Comparison of ENCODE assay signal across 20 cellular contexts in the genomic region with DNA sequence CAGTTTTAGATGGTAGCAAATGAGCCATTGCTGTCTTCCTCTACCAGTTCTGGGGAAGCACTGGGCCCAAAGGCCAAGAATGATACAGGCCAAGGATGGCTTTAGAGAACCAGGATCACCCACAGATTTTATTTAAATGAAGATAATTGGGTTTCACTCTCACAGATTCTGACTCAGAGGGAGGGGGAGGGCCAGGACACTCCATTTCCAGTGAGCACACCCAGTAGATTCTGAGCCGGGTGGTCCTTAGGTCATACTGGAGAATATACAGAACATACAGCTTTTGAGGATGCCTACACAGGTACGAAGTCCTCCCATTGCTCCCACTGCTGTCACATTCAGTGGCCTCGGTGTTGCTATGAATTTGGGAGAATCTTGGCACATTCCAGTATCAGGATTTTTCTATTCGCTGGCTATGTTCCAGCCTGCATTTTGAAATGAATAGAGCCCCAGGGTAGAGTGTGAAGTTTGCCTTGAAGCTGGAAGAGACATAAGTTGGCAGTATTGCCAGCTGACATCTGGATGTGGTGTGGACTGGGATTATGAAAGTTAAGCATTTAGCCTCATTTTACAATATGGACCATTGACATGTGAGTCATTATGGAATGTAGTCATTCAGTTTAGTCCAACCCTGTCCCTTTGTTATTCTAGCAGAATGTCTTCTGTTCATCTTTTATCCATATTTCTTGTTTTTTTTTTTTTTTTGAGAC. TPM values are rescaled to one million over a fixed set of nuclear protein-coding genes. Genes with fewer than 3 reads are reported as not detected.
DNase-seq lines count a peak whose midpoint lies in the region; ATAC-seq and TF ChIP-seq lines count a peak whose summit lies in the region.
"Had no signal": no experiment of that assay in that cellular context is flagged by ENCODE, and none has a peak within 500 bp of the region (broad histone marks: within the 10 kb centered on the region; RNA-seq: fewer than 3 reads in every experiment).

No MANE protein-coding gene starts in this region.

- no peak overlapping the region for H3K4me2 ChIP-seq in fibroblast of lung (ENCODE audit: extremely low read depth, insufficient read depth, low read length)

- H3K9me3 Mint-ChIP-seq in MCF 10A (ENCODE audit: unreplicated experiment): no peaks in the 10 kb centered on the region
- H3K9me3 Mint-ChIP-seq: brain; naive thymus-derived CD4-positive, alpha-beta T cell had no signal

- no peak overlapping the region for H2AFZ ChIP-seq in fibroblast of lung (ENCODE audit: low read length)

- H3K36me3 Mint-ChIP-seq in MCF 10A (ENCODE audit: insufficient read depth, unreplicated experiment): peaks cover 6% of the 10 kb centered on the region
- H3K36me3 Mint-ChIP-seq: brain had no signal

- peak overlapping the region; percentile 44 for H3K27ac Mint-ChIP-seq in MCF 10A (ENCODE audit: low read depth, unreplicated experiment)
- H3K27ac Mint-ChIP-seq: brain; naive thymus-derived CD4-positive, alpha-beta T cell had no signal

- peaks cover 54% of the 10 kb centered on the region for H3K4me1 Mint-ChIP-seq in MCF 10A (ENCODE audit: insufficient read depth, unreplicated experiment)

- intact Hi-C loops in MCF 10A (cut with micrococcal nuclease) (no loop called here), breast epithelium (cut with DNase I; ENCODE audit: low total_unique reads) (no loop called here)

- H3K27me3 ChIP-seq in breast epithelium (no peaks in the 10 kb centered on the region), RWPE2 (ENCODE audit: insufficient read depth, poor library complexity, severe bottlenecking) (no peaks in the 10 kb centered on the region), fibroblast of lung (ENCODE audit: control insufficient read depth, insufficient read depth, low read length) (no peaks in the 10 kb centered on the region)
- H3K27me3 ChIP-seq: gastrocnemius medialis, upper lobe of left lung had no signal

- H3K4me3 ChIP-seq in breast epithelium (no peak overlapping the region), RWPE2 (ENCODE audit: severe bottlenecking) (no peak overlapping the region), fibroblast of lung (replicated peaks in 1 of 4; ENCODE audit: control extremely low read depth in 1 of 4, insufficient read depth in 1 of 4, low read depth in 3 of 4, low read length in 4 of 4) (no peak overlapping the region)
- H3K4me3 ChIP-seq: gastrocnemius medialis, upper lobe of left lung had no signal

- no peaks in the 10 kb centered on the region for H3K79me2 ChIP-seq in fibroblast of lung (ENCODE audit: control insufficient read depth, insufficient read depth, low read length)

- DNase-seq in MCF 10A (ENCODE audit: unreplicated experiment) (peak; percentile 68), breast epithelium (ENCODE audit: low spot score in 2 of 2) (no peak), RWPE2 (ENCODE audit: low spot score) (no peak), fibroblast of lung (ENCODE audit: low read depth in 2 of 2) (peak; percentile 32 to 69), ureter (ENCODE audit: low spot score) (no peak), pons (ENCODE audit: low spot score) (no peak), NCI-H2196 treated with DMSO at 0.1 percent for 48 hours (lab: John Stamatoyannopoulos, UW; ENCODE audit: unreplicated experiment) (no peak)
- DNase-seq in activated T-cell treated with anti-CD3 and anti-CD28 coated beads, Interleukin-2, amount 50 U/mL, for 48 hours: no peak
- DNase-seq: activated CD4-positive, alpha-beta T cell treated with anti-CD3 and anti-CD28 coated beads for 48 hours; activated naive CD4-positive, alpha-beta T cell treated with anti-CD3 and anti-CD28 coated beads, Interleukin-2, amount 50 U/mL, for 16 hours; activated T-cell treated with anti-CD3 and anti-CD28 coated beads for 4 hours; gastrocnemius medialis; Kasumi-1; naive thymus-derived CD4-positive, alpha-beta T cell; NCI-H146; NCI-H345; posterior cingulate gyrus; stimulated activated naive CD4-positive, alpha-beta T cell; upper lobe of left lung had no signal

- POLR2A ChIA-PET in MCF 10A (lab: Yijun Ruan, JAX): interaction anchor here (0.5 to 1.9 kb wide), 10 partner anchors 9 to 955 kb away, joined by 3 to 10 read pairs (median 3); a partner anchor contains a TSS

- BruUV-seq in MCF 10A (replicated peaks; lab: Mats Ljungman, UMichigan): no TSS peak

- CTCF ChIA-PET in MCF 10A (lab: Yijun Ruan, JAX): interaction anchor here (0.8 to 1.6 kb wide), 3 partner anchors 28 to 1369 kb away, joined by 3 to 6 read pairs (median 4); no protein-coding TSS in a partner anchor

- H3K9ac ChIP-seq in fibroblast of lung (ENCODE audit: insufficient read depth, low read length): no peak overlapping the region

- H3K27me3 Mint-ChIP-seq in MCF 10A (ENCODE audit: insufficient read depth, unreplicated experiment): no peaks in the 10 kb centered on the region
- H3K27me3 Mint-ChIP-seq: brain; naive thymus-derived CD4-positive, alpha-beta T cell had no signal

- peak; percentile 37; the same call in 2 of the 3 replicates for ATAC-seq in RWPE2 (ENCODE audit: low read depth)
- ATAC-seq: gastrocnemius medialis; naive thymus-derived CD4-positive, alpha-beta T cell had no signal

- H3K27ac ChIP-seq in breast epithelium: no peak overlapping the region
- no peak overlapping the region for H3K27ac ChIP-seq in RWPE2 (ENCODE audit: poor library complexity, severe bottlenecking)
- H3K27ac ChIP-seq in fibroblast of lung (ENCODE audit: insufficient read depth, low read length): no peak overlapping the region
- H3K27ac ChIP-seq: gastrocnemius medialis, upper lobe of left lung had no signal

- no peaks in the 10 kb centered on the region for H4K20me1 ChIP-seq in fibroblast of lung (ENCODE audit: control insufficient read depth, extremely low read depth, insufficient read depth, low read length)

- H3K36me3 ChIP-seq in breast epithelium (no peaks in the 10 kb centered on the region), RWPE2 (ENCODE audit: low read depth) (no peaks in the 10 kb centered on the region), fibroblast of lung (ENCODE audit: control insufficient read depth, insufficient read depth, low read length) (no peaks in the 10 kb centered on the region)
- H3K36me3 ChIP-seq: gastrocnemius medialis, upper lobe of left lung had no signal

- TF ChIP-seq CTCF in MCF 10A (IDR thresholded peaks at IDR 0.05; ENCODE audit: unreplicated experiment) (no peak), breast epithelium (IDR thresholded peaks at IDR 0.05) (no peak), RWPE2 (IDR thresholded peaks at IDR 0.05; ENCODE audit: poor library complexity, severe bottlenecking) (no peak), fibroblast of lung (conservative IDR thresholded peaks at IDR 0.05 in 1 of 2, IDR thresholded peaks at IDR 0.05 in 1 of 2; ENCODE audit: low read depth in 1 of 2, low read length in 2 of 2) (no peak)

- no peak for TF ChIP-seq POLR2A in breast epithelium (IDR thresholded peaks at IDR 0.05)

- H3K4me1 ChIP-seq in breast epithelium (no peaks in the 10 kb centered on the region), RWPE2 (ENCODE audit: insufficient read depth, poor library complexity, severe bottlenecking) (peaks cover 6% of the 10 kb centered on the region), fibroblast of lung (ENCODE audit: control insufficient read depth, extremely low read depth, insufficient read depth, low read length) (peaks cover 20% of the 10 kb centered on the region)

- no peak overlapping the region for H3K4me3 Mint-ChIP-seq in MCF 10A (ENCODE audit: unreplicated experiment)
- H3K4me3 Mint-ChIP-seq: brain; naive thymus-derived CD4-positive, alpha-beta T cell had no signal

- H3K9me3 ChIP-seq in breast epithelium: no peaks in the 10 kb centered on the region
- H3K9me3 ChIP-seq in RWPE2 (ENCODE audit: severe bottlenecking): no peaks in the 10 kb centered on the region
- no peaks in the 10 kb centered on the region for H3K9me3 ChIP-seq in fibroblast of lung (ENCODE audit: control insufficient read depth, insufficient read depth, low read depth, low read length)
- H3K9me3 ChIP-seq: gastrocnemius medialis, upper lobe of left lung had no signal

RNA-seq across cellular contexts. Expression of a gene that starts 45.8 kb away (rescaled TPM):
- total RNA-seq in MCF 10A (2022): 13.4 and 14.8 TPM in 2 replicates
- total RNA-seq in breast epithelium: 10 to 100 TPM; 16.0 to 30.4 (median 27.9) TPM
- total RNA-seq in fibroblast of lung: 16.7 and 18.0 TPM in 2 replicates
- polyA plus RNA-seq in fibroblast of lung: 9.7 and 10.2 TPM in 2 replicates
- polyA plus RNA-seq in fibroblast of lung (2012): 5.3 and 6.0 TPM in 2 replicates
- polyA minus RNA-seq in fibroblast of lung (ENCODE audit: low replicate concordance): 1.3 and 13.4 TPM in 2 replicates
- total RNA-seq in ureter: 32.3 TPM

RNA-seq across cellular contexts. Expression of a gene that starts 47.0 kb away (rescaled TPM):
- 2.6 and 2.8 TPM in 2 replicates for total RNA-seq in MCF 10A (2022)
- 10 to 100 TPM in 1 of 3 donors, 1 to 10 TPM in 2; 5.3 to 11.1 (median 7.2) TPM for total RNA-seq in breast epithelium
- 10.8 and 16.0 TPM in 2 replicates for total RNA-seq in fibroblast of lung
- 7.0 and 9.1 TPM in 2 replicates for polyA plus RNA-seq in fibroblast of lung
- 5.1 and 6.9 TPM in 2 replicates for polyA plus RNA-seq in fibroblast of lung (2012)
- polyA minus RNA-seq in fibroblast of lung (ENCODE audit: low replicate concordance): 1.3 TPM in 2 replicates
- 11.7 TPM for total RNA-seq in ureter

Comparison
In these comparisons a context has a peak if more than half of its experiments do, and no peak if none do; other contexts are left out.
1. DNase-seq: peak in MCF 10A (single experiment) and fibroblast of lung (2 of 2); none in breast epithelium (0 of 2), RWPE2 (single experiment), ureter (single experiment), pons (single experiment), activated T-cell treated with anti-CD3 and anti-CD28 coated beads, Interleukin-2, amount 50 U/mL, for 48 hours (0 of 2) and NCI-H2196 treated with DMSO at 0.1 percent for 48 hours (single experiment).